In genomic region chr5:160087244-160087643, GRCh38 we compare ENCODE assay signal across 15 cellular contexts.
"Had no signal": no experiment of that assay in that cellular context is flagged by ENCODE, and none has a peak within 500 bp of the region (broad histone marks: within the 10 kb centered on the region; RNA-seq: fewer than 3 reads in every experiment).

No MANE protein-coding gene starts in this region.

- H3K4me2 ChIP-seq: smooth muscle cell had no signal

- H3K4me3 ChIP-seq: esophagus muscularis mucosa, gastrocnemius medialis, smooth muscle cell had no signal

- H3K27me3 ChIP-seq: esophagus muscularis mucosa, gastrocnemius medialis, neutrophil had no signal

- ATAC-seq: gastrocnemius medialis, left ventricle myocardium superior, right cardiac atrium had no signal

- H3K4me3 Mint-ChIP-seq: naive B cell, nephron had no signal

- H3K27ac ChIP-seq: epithelial cell of prostate, esophagus muscularis mucosa, gastrocnemius medialis, neutrophil had no signal

- H3K9me3 ChIP-seq: esophagus muscularis mucosa, gastrocnemius medialis, neutrophil had no signal

- H3K4me1 ChIP-seq: gastrocnemius medialis had no signal

- DNase-seq: effector memory CD4-positive, alpha-beta T cell; gastrocnemius medialis; islet precursor cell; left ventricle myocardium superior; midbrain; naive B cell; right cardiac atrium; stimulated activated CD4-positive, alpha-beta T cell treated with anti-CD3 and anti-CD28 coated beads, Interleukin-2, amount 100 ng/mL, for 48 hours; stimulated activated naive CD4-positive, alpha-beta T cell treated with Interleukin-2 at 50 U/mL for 16 hours; trophoblast cell had no signal

- H3K9me3 Mint-ChIP-seq: naive B cell, nephron had no signal

- H3K27me3 Mint-ChIP-seq: naive B cell had no signal
